ENCODE assay signal across 9 cellular contexts in the genomic region with DNA sequence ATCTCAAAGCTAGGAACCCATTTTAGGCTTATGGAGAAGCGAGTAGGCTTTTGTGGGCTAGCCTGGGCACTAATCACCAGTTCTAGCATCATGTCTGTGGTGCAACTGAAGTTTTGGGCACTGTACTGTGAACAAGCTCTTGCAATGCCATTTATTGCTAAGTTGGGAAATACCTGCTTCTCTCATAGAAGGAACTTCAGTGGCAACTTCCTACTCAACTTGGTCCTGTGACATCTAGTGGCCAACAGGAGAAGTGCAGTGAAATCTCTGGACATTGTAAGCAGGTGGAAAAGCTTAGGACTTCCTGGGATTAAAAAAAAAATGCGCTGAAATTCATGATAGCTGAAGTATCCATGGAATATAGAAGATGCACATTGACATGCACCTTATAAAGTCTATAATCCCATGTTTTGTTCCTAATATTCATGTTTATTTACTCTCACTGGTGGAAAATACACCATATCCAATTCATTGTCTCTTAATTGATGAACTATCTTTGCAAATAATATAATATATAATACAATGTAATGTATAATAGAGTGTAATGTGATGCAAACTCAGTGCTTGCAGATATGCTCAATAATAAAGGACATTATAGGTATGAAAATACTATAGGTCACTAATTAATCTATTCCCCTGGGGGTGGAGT. TPM values are rescaled to one million over a fixed set of nuclear protein-coding genes. Genes with fewer than 3 reads are reported as not detected.
DNase-seq lines count a peak whose midpoint lies in the region; ATAC-seq and TF ChIP-seq lines count a peak whose summit lies in the region.
"Had no signal": no experiment of that assay in that cellular context is flagged by ENCODE, and none has a peak within 500 bp of the region (broad histone marks: within the 10 kb centered on the region; RNA-seq: fewer than 3 reads in every experiment).

No MANE protein-coding gene starts in this region.

- peaks cover 21% of the 10 kb centered on the region; the same call in 1 of the 2 replicates for H3F3A ChIP-seq in PC-9 (ENCODE audit: insufficient read depth, low read depth)

- H3K27me3 ChIP-seq in CD4-positive, CD25-positive, alpha-beta regulatory T cell (ENCODE audit: control insufficient read depth, insufficient read depth, low read length), result no peaks in the 10 kb centered on the region
- H3K27me3 ChIP-seq in PC-9 (ENCODE audit: insufficient read depth, low read depth) (no peaks in the 10 kb centered on the region), prostate gland (replicated peaks; ENCODE audit: insufficient read depth) (no peaks in the 10 kb centered on the region)

- H3K79me2 ChIP-seq in PC-9 (ENCODE audit: low read depth), result peaks cover 9% of the 10 kb centered on the region

- H3K4me1 ChIP-seq in CD4-positive, CD25-positive, alpha-beta regulatory T cell (ENCODE audit: control insufficient read depth, insufficient read depth, low read length, poor library complexity, severe bottlenecking), result no peaks in the 10 kb centered on the region
- peaks cover 17% of the 10 kb centered on the region for H3K4me1 ChIP-seq in PC-9 (replicated peaks; ENCODE audit: insufficient read depth)
- H3K4me1 ChIP-seq in prostate gland (replicated peaks), result no peaks in the 10 kb centered on the region

- H3K4me3 Mint-ChIP-seq in CD4-positive, CD25-positive, alpha-beta regulatory T cell, result no peak overlapping the region
- H3K4me3 Mint-ChIP-seq: T-helper 1 cell treated with Interleukin-12 subunit alpha and Interleukin-12 subunit beta and Interleukin-4 antibody, amounts not matched to agents 30 μg/mL and 1 μg/mL, for 36 hours had no signal

- CTCF ChIA-PET in PC-9 (lab: Charles Lee), result interaction anchor here (0.7 to 1.5 kb wide), 6 partner anchors 24 to 246 kb away, joined by 3 to 7 read pairs (median 3); no protein-coding TSS in a partner anchor

- no peak for TF ChIP-seq POLR2A in prostate gland (IDR thresholded peaks at IDR 0.05)

- TF ChIP-seq CTCF in PC-9 (conservative IDR thresholded peaks at IDR 0.05), result peak; percentile 95
- peak; percentile 77 to 98 (median 96) for TF ChIP-seq CTCF in prostate gland (IDR thresholded peaks at IDR 0.05)

- no peak overlapping the region for H2AFZ ChIP-seq in PC-9

- H3K27me3 Mint-ChIP-seq in CD4-positive, CD25-positive, alpha-beta regulatory T cell, result peaks cover 14% of the 10 kb centered on the region

- intact Hi-C loops in PC-9 (cut with micrococcal nuclease; ENCODE audit: unreplicated experiment), result loop anchor here (1.0 kb wide), 1 partner anchor 245 kb away; no protein-coding TSS in a partner anchor
- intact Hi-C loops in Right ventricle myocardium superior (cut with DNase I), result loop anchor here (5.0 to 10.0 kb wide), 3 partner anchors 62 to 246 kb away; no protein-coding TSS in a partner anchor
- intact Hi-C loops in prostate gland (cut with DNase I), result no loop called here

- H3K9me2 ChIP-seq in PC-9 (ENCODE audit: insufficient read depth), result no peaks in the 10 kb centered on the region

- no peaks in the 10 kb centered on the region for H3K4me1 Mint-ChIP-seq in CD4-positive, CD25-positive, alpha-beta regulatory T cell

- H3K36me3 ChIP-seq in CD4-positive, CD25-positive, alpha-beta regulatory T cell (ENCODE audit: control insufficient read depth, insufficient read depth, low read length), result no peaks in the 10 kb centered on the region
- H3K36me3 ChIP-seq in PC-9 (ENCODE audit: low read depth) (no peaks in the 10 kb centered on the region), prostate gland (no peaks in the 10 kb centered on the region)

- peak; percentile 19 to 63 (median 46) for DNase-seq in CD4-positive, CD25-positive, alpha-beta regulatory T cell
- DNase-seq in HuH-7 (ENCODE audit: low spot score) (peak; percentile 84), PC-9 (peak; percentile 65 to 87), Right ventricle myocardium superior (no peak), prostate gland (ENCODE audit: low spot score) (peak; percentile 85)
- peak; percentile 39 for DNase-seq in activated naive CD4-positive, alpha-beta T cell treated with anti-CD3 and anti-CD28 coated beads, Interleukin-2, amount 50 U/mL, for 16 hours

- no TSS peak for BruUV-seq in PC-9 (replicated peaks; lab: Mats Ljungman, UMichigan)

- H3K9me3 Mint-ChIP-seq in CD4-positive, CD25-positive, alpha-beta regulatory T cell, result peaks cover 0 to 4% (median 0%) of the 10 kb centered on the region in 7 donors

- H3K27ac ChIP-seq in CD4-positive, CD25-positive, alpha-beta regulatory T cell (ENCODE audit: insufficient read depth, low read length, poor library complexity, severe bottlenecking), result no peak overlapping the region
- H3K27ac ChIP-seq in PC-9, result no peak overlapping the region
- H3K27ac ChIP-seq in prostate gland, result peak overlapping the region in 1 of 2 donors; percentile 29

- no peak overlapping the region for H3K4me2 ChIP-seq in PC-9

- H3K27ac Mint-ChIP-seq in CD4-positive, CD25-positive, alpha-beta regulatory T cell, result no peak overlapping the region
- H3K27ac Mint-ChIP-seq: T-helper 1 cell treated with Interleukin-12 subunit alpha and Interleukin-12 subunit beta and Interleukin-4 antibody, amounts not matched to agents 30 μg/mL and 1 μg/mL, for 36 hours had no signal

- H3K36me3 Mint-ChIP-seq in CD4-positive, CD25-positive, alpha-beta regulatory T cell, result no peaks in the 10 kb centered on the region

- peaks cover 0 to 9% of the 10 kb centered on the region in 2 experiments for H3K9me3 ChIP-seq in CD4-positive, CD25-positive, alpha-beta regulatory T cell (ENCODE audit: control insufficient read depth in 2 of 2, low read length in 2 of 2)
- H3K9me3 ChIP-seq in PC-9 (ENCODE audit: insufficient read depth, low read depth) (no peaks in the 10 kb centered on the region), prostate gland (no peaks in the 10 kb centered on the region)

- H4K20me1 ChIP-seq in PC-9 (ENCODE audit: insufficient read depth), result no peaks in the 10 kb centered on the region

- ATAC-seq in CD4-positive, CD25-positive, alpha-beta regulatory T cell (ENCODE audit: low read depth in 2 of 2), result peak in 1 of 2 donors; percentile 47
- peak; percentile 61 for ATAC-seq in GM18907 (IDR thresholded peaks at IDR 0.05; ENCODE audit: unreplicated experiment)
- peak; percentile 82 for ATAC-seq in Right ventricle myocardium superior (ENCODE audit: poor library complexity)
- ATAC-seq in HG02981 (IDR thresholded peaks at IDR 0.05; ENCODE audit: unreplicated experiment), result no peak

- no peak overlapping the region for H3K4me3 ChIP-seq in CD4-positive, CD25-positive, alpha-beta regulatory T cell (ENCODE audit: low read depth, low read length)
- no peak overlapping the region for H3K4me3 ChIP-seq in PC-9
- H3K4me3 ChIP-seq in prostate gland, result no peak overlapping the region

- POLR2A ChIA-PET in PC-9 (lab: Charles Lee; ENCODE audit: unreplicated experiment), result interaction anchor here (0.5 to 0.7 kb wide), 4 partner anchors 12 to 63 kb away, joined by 3 to 4 read pairs (median 3); no protein-coding TSS in a partner anchor

- WGBS in prostate gland, result 35% methylated on average over 2 of the region's 2 CpGs

RNA-seq across cellular contexts. Expression of gene ALDH1A3, which starts 6.5 kb away (rescaled TPM):
- total RNA-seq in CD4-positive, CD25-positive, alpha-beta regulatory T cell, result not detected
- polyA plus RNA-seq in CD4-positive, CD25-positive, alpha-beta regulatory T cell, result not detected
- 462 and 469 TPM in 2 replicates for total RNA-seq in PC-9 (2021)
- 2.9 TPM for total RNA-seq in Right ventricle myocardium superior
- 100 to 1,000 TPM; 240 to 347 TPM for total RNA-seq in prostate gland

RNA-seq across cellular contexts. Expression of gene LRRK1, which starts 46.0 kb away (rescaled TPM):
- total RNA-seq in CD4-positive, CD25-positive, alpha-beta regulatory T cell, result 0.17 TPM
- polyA plus RNA-seq in CD4-positive, CD25-positive, alpha-beta regulatory T cell, result under 1 TPM in 1 of 4 donors, not detected in 3; 0.06 TPM
- total RNA-seq in PC-9 (2021), result 15.7 and 22.4 TPM in 2 replicates
- total RNA-seq in Right ventricle myocardium superior, result 3.0 TPM
- 10 to 100 TPM; 18.6 to 20.3 TPM for total RNA-seq in prostate gland

Comparison
In these comparisons a context has a peak if more than half of its experiments do, and no peak if none do; other contexts are left out.
1. RNA of gene ALDH1A3, which starts 6.5 kb away (total RNA-seq): 462 to 469 TPM in PC-9 and 240 to 347 TPM in prostate gland; 2.9 TPM in Right ventricle myocardium superior (single experiment) and not detected in CD4-positive, CD25-positive, alpha-beta regulatory T cell (single experiment); every median in the first group is over 10 times any median in the second.